10 cellular contexts compared by ENCODE assay signal in the genomic region with DNA sequence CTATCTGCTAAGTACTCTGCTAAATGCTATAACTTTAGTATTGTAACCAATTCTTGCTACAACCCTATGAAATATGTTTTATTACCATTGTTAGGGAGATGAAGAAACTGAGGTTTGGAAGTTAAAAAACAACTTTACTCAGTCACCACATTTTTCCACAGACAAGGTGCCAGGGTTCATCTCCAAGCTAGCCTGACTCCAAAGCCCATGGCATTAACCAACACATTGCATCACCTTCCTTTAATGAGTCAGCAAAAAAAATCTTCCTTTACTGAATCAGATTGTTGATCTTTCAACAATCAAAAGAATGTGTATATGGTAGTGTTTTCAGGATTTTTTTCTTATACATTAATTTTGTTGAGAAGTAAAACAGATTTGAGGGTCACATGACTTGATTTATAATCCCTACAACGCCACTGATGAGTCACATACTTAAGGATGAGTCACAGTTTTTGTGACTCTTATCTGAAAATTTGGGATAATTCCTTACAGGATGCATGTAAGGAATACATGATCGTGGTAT. TPM values are rescaled to one million over a fixed set of nuclear protein-coding genes. Genes with fewer than 3 reads are reported as not detected.
DNase-seq lines count a peak whose midpoint lies in the region; ATAC-seq lines count a peak whose summit lies in the region.
"Had no signal": no experiment of that assay in that cellular context is flagged by ENCODE, and none has a peak within 500 bp of the region (broad histone marks: within the 10 kb centered on the region; RNA-seq: fewer than 3 reads in every experiment).

No MANE protein-coding gene starts in this region.

- ATAC-seq in Right ventricle myocardium inferior (peak; percentile 45), right cardiac atrium (no peak), aorta (ENCODE audit: low FRiP score) (peak; percentile 55), HG02642 (IDR thresholded peaks at IDR 0.05; ENCODE audit: poor library complexity, unreplicated experiment) (no peak)

- WGBS in right cardiac atrium: 69% methylated on average over 2 of the region's 2 CpGs
- 60 to 61% methylated on average over 2 of the region's 2 CpGs for WGBS in aorta, 2 donors

- intact Hi-C loops in Right ventricle myocardium inferior (cut with DNase I) (loop anchor here (5.0 kb wide), 1 partner anchor 39 kb away; a partner anchor contains a TSS), right cardiac atrium (cut with DNase I) (no loop called here), aorta (cut with DNase I) (no loop called here)

- no peak overlapping the region for H3K27ac ChIP-seq in right cardiac atrium (ENCODE audit: low read length)
- H3K27ac ChIP-seq in aorta (ENCODE audit: low read depth in 1 of 2, low read length in 2 of 2): no peak overlapping the region

- no peak overlapping the region for H3K4me3 ChIP-seq in right cardiac atrium (ENCODE audit: low read length)
- H3K4me3 ChIP-seq in aorta (ENCODE audit: low read length in 2 of 2): no peak overlapping the region

- H3K4me1 ChIP-seq in right cardiac atrium (ENCODE audit: control insufficient read depth, insufficient read depth, low read length): peaks cover 10% of the 10 kb centered on the region
- H3K4me1 ChIP-seq in aorta (ENCODE audit: control insufficient read depth in 1 of 2, insufficient read depth in 2 of 2, low read length in 2 of 2): peaks cover 0 to 2% of the 10 kb centered on the region in 2 donors

- H3K27me3 ChIP-seq in right cardiac atrium (ENCODE audit: control insufficient read depth, insufficient read depth) (no peaks in the 10 kb centered on the region), aorta (ENCODE audit: control insufficient read depth in 1 of 2, insufficient read depth in 2 of 2, low read length in 1 of 2) (no peaks in the 10 kb centered on the region)

- H3K36me3 ChIP-seq in aorta (ENCODE audit: control insufficient read depth in 1 of 2, insufficient read depth in 2 of 2, low read length in 1 of 2): peaks cover 0 to 3% of the 10 kb centered on the region in 2 donors

- H3K9me3 ChIP-seq in right cardiac atrium (ENCODE audit: control insufficient read depth, low read length) (no peaks in the 10 kb centered on the region), aorta (ENCODE audit: control insufficient read depth, low read length) (no peaks in the 10 kb centered on the region)

- DNase-seq in Right ventricle myocardium inferior (ENCODE audit: missing footprints): no peak
- DNase-seq in right cardiac atrium: no peak
- DNase-seq in RPMI7951 (ENCODE audit: low read depth): peak; percentile 71
- peak; percentile 62 for DNase-seq in fibroblast of the conjunctiva (ENCODE audit: low read depth)
- no peak for DNase-seq in aorta
- DNase-seq in stimulated activated naive CD4-positive, alpha-beta T cell treated with Interleukin-2 at 50 U/mL for 16 hours (lab: John Stamatoyannopoulos, UW): no peak
- DNase-seq in stimulated activated CD4-positive, alpha-beta T cell treated with anti-CD3 and anti-CD28 coated beads, Interleukin-2, amount 100 ng/mL, for 24 hours: no peak
- DNase-seq: CD4-positive, alpha-beta memory T cell; naive B cell had no signal

RNA-seq across cellular contexts. Expression of a gene that starts 41.5 kb away (rescaled TPM):
- total RNA-seq in Right ventricle myocardium inferior: 22.4 TPM
- total RNA-seq in right cardiac atrium: 10 to 100 TPM; 14.1 to 29.7 (median 22.7) TPM
- polyA plus RNA-seq in right cardiac atrium: 11.6 TPM
- total RNA-seq in RPMI7951 (2014; rRNA removed; shearing (Covaris generic)): 17.8 and 19.7 TPM in 2 replicates
- total RNA-seq in aorta: 10 to 100 TPM; 57.8 to 76.0 TPM
- polyA plus RNA-seq in aorta: 10 to 100 TPM; 22.2 to 22.6 TPM

Comparison
In these comparisons a context has a peak if more than half of its experiments do, and no peak if none do; other contexts are left out.
1. ATAC-seq: peak in Right ventricle myocardium inferior (single experiment) and aorta (single experiment); none in right cardiac atrium (0 of 2) and HG02642 (single experiment).
2. DNase-seq: peak in RPMI7951 (single experiment) and fibroblast of the conjunctiva (single experiment); none in Right ventricle myocardium inferior (single experiment), right cardiac atrium (0 of 3), aorta (0 of 2), stimulated activated naive CD4-positive, alpha-beta T cell treated with Interleukin-2 at 50 U/mL for 16 hours (single experiment) and stimulated activated CD4-positive, alpha-beta T cell treated with anti-CD3 and anti-CD28 coated beads, Interleukin-2, amount 100 ng/mL, for 24 hours (0 of 2).